ENCODE assay signal across 24 cellular contexts in the genomic region with DNA sequence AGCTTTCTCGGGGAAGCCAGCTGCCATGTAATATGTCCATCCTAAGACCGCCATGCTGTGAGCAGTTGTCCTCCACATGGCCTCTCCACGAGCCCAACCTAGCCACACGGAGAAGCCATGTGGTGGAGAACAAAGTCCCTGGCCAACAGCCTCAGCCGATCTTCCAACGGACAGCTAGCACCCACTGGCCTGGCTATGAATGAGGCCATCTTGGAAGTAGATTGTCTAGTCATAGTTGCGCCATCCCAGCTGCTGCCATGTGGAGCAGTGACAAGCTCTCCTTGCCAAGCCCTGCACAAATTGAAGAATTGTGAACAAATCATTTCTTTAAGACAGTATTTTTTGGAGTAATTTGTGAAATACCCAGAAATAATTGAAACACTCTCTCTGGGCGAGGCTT.
"Had no signal": no experiment of that assay in that cellular context is flagged by ENCODE, and none has a peak within 500 bp of the region (broad histone marks: within the 10 kb centered on the region; RNA-seq: fewer than 3 reads in every experiment).

No MANE protein-coding gene starts in this region.

- H3K27me3 Mint-ChIP-seq: activated naive CD8-positive, alpha-beta T cell treated with anti-CD3 and anti-CD28 coated beads for 36 hours had no signal

- H3K4me1 ChIP-seq: colonic mucosa, upper lobe of left lung had no signal

- H3K9me3 Mint-ChIP-seq: activated B cell treated with CpG ODN at 0.5 μM for 24 hours; activated naive CD8-positive, alpha-beta T cell treated with anti-CD3 and anti-CD28 coated beads for 36 hours; central memory CD8-positive, alpha-beta T cell; effector memory CD8-positive, alpha-beta T cell; mesothelial cell of epicardium; natural killer cell; T-helper 1 cell treated with Interleukin-12 subunit alpha and Interleukin-12 subunit beta and Interleukin-4 antibody, amounts not matched to agents 30 μg/mL and 1 μg/mL, for 36 hours had no signal

- H3K4me3 Mint-ChIP-seq: activated B cell treated with CpG ODN at 0.5 μM for 24 hours; activated CD4-positive, alpha-beta T cell treated with anti-CD3 and anti-CD28 coated beads for 36 hours; activated naive CD8-positive, alpha-beta T cell treated with anti-CD3 and anti-CD28 coated beads for 36 hours; central memory CD8-positive, alpha-beta T cell; effector memory CD8-positive, alpha-beta T cell; mesothelial cell of epicardium; natural killer cell; T-helper 1 cell treated with Interleukin-12 subunit alpha and Interleukin-12 subunit beta and Interleukin-4 antibody, amounts not matched to agents 30 μg/mL and 1 μg/mL, for 36 hours had no signal

- H3K36me3 ChIP-seq: colonic mucosa, esophagus squamous epithelium, thoracic aorta, upper lobe of left lung had no signal

- H3K4me1 Mint-ChIP-seq: activated B cell treated with CpG ODN at 0.5 μM for 24 hours; activated CD4-positive, alpha-beta T cell treated with anti-CD3 and anti-CD28 coated beads for 36 hours; activated naive CD8-positive, alpha-beta T cell treated with anti-CD3 and anti-CD28 coated beads for 36 hours; central memory CD8-positive, alpha-beta T cell; natural killer cell had no signal

- H3K27ac Mint-ChIP-seq: activated B cell treated with CpG ODN at 0.5 μM for 24 hours; activated CD4-positive, alpha-beta T cell treated with anti-CD3 and anti-CD28 coated beads for 36 hours; activated naive CD8-positive, alpha-beta T cell treated with anti-CD3 and anti-CD28 coated beads for 36 hours; effector memory CD8-positive, alpha-beta T cell; mesothelial cell of epicardium; natural killer cell; T-helper 1 cell treated with Interleukin-12 subunit alpha and Interleukin-12 subunit beta and Interleukin-4 antibody, amounts not matched to agents 30 μg/mL and 1 μg/mL, for 36 hours had no signal

- H3K36me3 Mint-ChIP-seq: activated naive CD8-positive, alpha-beta T cell treated with anti-CD3 and anti-CD28 coated beads for 36 hours; mesothelial cell of epicardium; natural killer cell had no signal

- ATAC-seq: activated CD4-positive, alpha-beta T cell treated with anti-CD3 and anti-CD28 coated beads for 36 hours; effector memory CD8-positive, alpha-beta T cell; left lobe of liver; natural killer cell had no signal

- FAIRE-seq: astrocyte, keratinocyte had no signal

- H3K4me3 ChIP-seq: colonic mucosa, dorsolateral prefrontal cortex, esophagus squamous epithelium, thoracic aorta, upper lobe of left lung had no signal

- H3K9me3 ChIP-seq: colonic mucosa, esophagus squamous epithelium, thoracic aorta, upper lobe of left lung had no signal

- DNase-seq: activated B cell treated with CpG ODN at 0.5 μM for 24 hours; activated CD4-positive, alpha-beta T cell treated with anti-CD3 and anti-CD28 coated beads for 36 hours; activated CD4-positive, alpha-beta T cell treated with anti-CD3 and anti-CD28 coated beads, Interleukin-2, amount 50 U/mL, for 48 hours; activated CD8-positive, alpha-beta memory T cell treated with anti-CD3 and anti-CD28 coated beads, Interleukin-2, amount 50 U/mL, for 48 hours; activated naive CD4-positive, alpha-beta T cell treated with Interleukin-2 at 50 U/mL for 16 hours; activated naive CD8-positive, alpha-beta T cell treated with anti-CD3 and anti-CD28 coated beads for 36 hours; activated T-cell treated with anti-CD3 and anti-CD28 coated beads, Interleukin-2, amount 50 U/mL, for 48 hours; colonic mucosa; dorsolateral prefrontal cortex; effector memory CD8-positive, alpha-beta T cell; esophagus squamous epithelium; natural killer cell; retina; stimulated activated CD4-positive, alpha-beta T cell treated with anti-CD3 and anti-CD28 coated beads, Interleukin-4, amount 100 ng/mL, for 24 hours; stimulated activated naive CD4-positive, alpha-beta T cell treated with Interleukin-2 at 50 U/mL for 16 hours; T1000; upper lobe of left lung had no signal

- H3K27ac ChIP-seq: colonic mucosa, upper lobe of left lung had no signal

- H3K27me3 ChIP-seq: colonic mucosa, dorsolateral prefrontal cortex, esophagus squamous epithelium, upper lobe of left lung had no signal
